In the genomic region with DNA sequence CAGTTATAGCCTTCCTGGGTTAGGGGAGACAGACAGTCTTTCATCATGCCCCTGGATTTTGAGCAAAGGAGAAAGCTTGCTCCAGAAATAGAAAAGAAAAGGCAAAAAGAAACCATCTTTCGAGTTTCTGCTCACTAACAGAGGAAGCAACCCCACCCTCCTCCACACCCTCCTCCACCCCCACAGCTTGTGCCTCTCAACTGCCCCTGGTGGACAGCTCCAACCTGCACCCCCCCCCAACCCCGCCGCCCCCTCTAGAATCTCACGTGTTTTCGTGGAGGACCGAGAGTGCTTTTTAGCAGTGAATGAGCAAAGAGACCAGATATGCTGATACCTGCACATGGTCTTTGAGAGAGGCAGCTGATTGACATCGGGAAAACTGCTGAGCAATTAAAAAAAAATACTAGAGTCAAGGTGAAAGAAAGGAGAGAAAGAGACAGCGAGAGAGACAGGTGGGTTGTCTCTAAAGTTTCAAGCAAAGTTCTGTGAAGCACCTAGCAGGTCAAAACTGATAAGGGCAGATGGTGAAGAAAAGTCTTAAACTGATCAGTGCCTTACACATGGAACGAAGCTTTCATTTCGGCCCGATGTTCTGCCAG, we compare ENCODE assay signal across 9 cellular contexts.
A peak's percentile ranks its signal among the peaks of the same experiment; 100 is the strongest.
DNase-seq lines count a peak whose midpoint lies in the region; ATAC-seq, FAIRE-seq and TF ChIP-seq lines count a peak whose summit lies in the region.
"Had no signal": no experiment of that assay in that cellular context is flagged by ENCODE, and none has a peak within 500 bp of the region (broad histone marks: within the 10 kb centered on the region; RNA-seq: fewer than 3 reads in every experiment).

No MANE protein-coding gene starts in this region.

- CTCF ChIA-PET in SK-N-SH (lab: Yijun Ruan, JAX), result interaction anchor here (0.6 to 7.0 kb wide), 13 partner anchors 12 to 483 kb away, joined by 3 to 50 read pairs (median 4); a partner anchor contains a TSS

- ATAC-seq in HG03378 (IDR thresholded peaks at IDR 0.05; ENCODE audit: unreplicated experiment), result no peak

- H3K27ac ChIP-seq in SK-N-SH (ENCODE audit: low read depth in 2 of 2, low read length in 1 of 2), result peak overlapping the region; percentile 41 to 92; a peak in 3 of 4 replicates
- no peak overlapping the region for H3K27ac ChIP-seq in kidney (ENCODE audit: low read depth in 2 of 2, low read length in 2 of 2)

- H3K4me1 ChIP-seq in BE2C (peaks cover 25% of the 10 kb centered on the region), SK-N-SH (ENCODE audit: control insufficient read depth in 1 of 2, insufficient read depth in 2 of 2, low read depth in 1 of 2, low read length in 1 of 2) (peaks cover 0 to 51% of the 10 kb centered on the region in 2 experiments; a peak in 2 of 4 replicates), kidney (ENCODE audit: control insufficient read depth in 1 of 2, insufficient read depth in 1 of 2, low read depth in 1 of 2, low read length in 2 of 2) (peaks cover 0 to 3% of the 10 kb centered on the region in 2 donors)

- H3K9me3 ChIP-seq in BE2C (no peaks in the 10 kb centered on the region), SK-N-SH (no peaks in the 10 kb centered on the region), kidney (ENCODE audit: control insufficient read depth in 1 of 2, low read length in 2 of 2) (no peaks in the 10 kb centered on the region)

- no peak for FAIRE-seq in kidney (lab: Jason Lieb, UNC)
- FAIRE-seq: bronchial epithelial cell had no signal

- no peaks in the 10 kb centered on the region for H4K20me1 ChIP-seq in SK-N-SH (ENCODE audit: insufficient read depth)

- TF ChIP-seq RAD21 in SK-N-SH (IDR thresholded peaks at IDR 0.05; ENCODE audit: low read length), result peak; percentile 26

- peak overlapping the region; percentile 53; the same call in 1 of the 2 replicates for H3K9ac ChIP-seq in SK-N-SH
- H3K9ac ChIP-seq in kidney (ENCODE audit: low read length in 2 of 2), result no peak overlapping the region

- H3F3A ChIP-seq in SK-N-SH (replicated peaks; ENCODE audit: insufficient read depth), result no peaks in the 10 kb centered on the region

- intact Hi-C loops in kidney (cut with DNase I), result no loop called here

- 63% methylated on average over 11 of the region's 11 CpGs for WGBS in SK-N-SH (ENCODE audit: low lambda C conversion rate)

- H3K27me3 ChIP-seq in BE2C, result no peaks in the 10 kb centered on the region
- H3K27me3 ChIP-seq in SK-N-SH (ENCODE audit: insufficient read depth), result no peaks in the 10 kb centered on the region

- H3K4me3 ChIP-seq in BE2C (ENCODE audit: low read depth, low read length) (peak overlapping the region; percentile 70), HFF-Myc (replicated peaks; ENCODE audit: low read depth, low read length) (peak overlapping the region; percentile 14), SK-N-SH (ENCODE audit: low read depth in 2 of 2, low read length in 1 of 2) (peak overlapping the region; percentile 39 to 55), kidney (ENCODE audit: low read length in 2 of 2) (peak overlapping the region; percentile 46 to 48)

- DNase-seq in BE2C, result peak; percentile 76
- no peak for DNase-seq in HFF-Myc (ENCODE audit: extremely low read depth, low read depth)
- peak; percentile 78 for DNase-seq in SK-N-SH
- DNase-seq in kidney, result no peak
- DNase-seq in NK-92 treated with Interleukin-12 subunit alpha and Interleukin-12 subunit beta, amount 100 ng/mL, for 24 hours (lab: John Stamatoyannopoulos, UW), result no peak
- DNase-seq in amniotic stem cell (lab: John Stamatoyannopoulos, UW), result no peak
- DNase-seq in stimulated activated CD4-positive, alpha-beta T cell treated with anti-CD3 and anti-CD28 coated beads, Interleukin-1b, Interleukin-23, amount 100 ng/mL, for 48 hours, result no peak

- H3K9me2 ChIP-seq in SK-N-SH, result no peaks in the 10 kb centered on the region

- TF ChIP-seq CTCF in BE2C (IDR thresholded peaks at IDR 0.05; ENCODE audit: low read depth, low read length) (peak; percentile 47), HFF-Myc (IDR thresholded peaks at IDR 0.05; ENCODE audit: low read depth, low read length, missing control alignments) (peak; percentile 16), SK-N-SH (IDR thresholded peaks at IDR 0.05) (peak; percentile 45), kidney (IDR thresholded peaks at IDR 0.05; ENCODE audit: borderline replicate concordance, extremely low read depth, insufficient read depth) (no peak)

- H3K36me3 ChIP-seq in BE2C (no peaks in the 10 kb centered on the region; the same call in 1 of the 2 replicates), SK-N-SH (replicated peaks in 1 of 2; ENCODE audit: control insufficient read depth in 1 of 2, insufficient read depth in 2 of 2, low read length in 1 of 2) (peaks cover 0 to 10% of the 10 kb centered on the region in 2 experiments), kidney (ENCODE audit: control insufficient read depth in 1 of 2, insufficient read depth in 2 of 2, low read length in 2 of 2) (no peaks in the 10 kb centered on the region)

- H3K79me2 ChIP-seq in SK-N-SH (ENCODE audit: insufficient read depth), result no peaks in the 10 kb centered on the region

- TF ChIP-seq EP300 in SK-N-SH (IDR thresholded peaks at IDR 0.05; ENCODE audit: borderline replicate concordance in 1 of 2, low read depth in 1 of 2, low read length in 1 of 2), result no peak

- POLR2A ChIA-PET in SK-N-SH (lab: Yijun Ruan, JAX), result interaction anchor here (0.6 to 4.3 kb wide), 7 partner anchors 15 to 358 kb away, joined by 3 to 25 read pairs (median 4); a partner anchor contains a TSS

- peak overlapping the region; percentile 81 for H3K4me2 ChIP-seq in SK-N-SH

- H2AFZ ChIP-seq in SK-N-SH (ENCODE audit: low read depth), result peak overlapping the region; percentile 79; the same call in 1 of the 2 replicates

TF ChIP-seq in SK-N-SH, 30 proteins besides CTCF, POLR2A, EP300 and RAD21:
- TF ChIP-seq, protein P1, sequence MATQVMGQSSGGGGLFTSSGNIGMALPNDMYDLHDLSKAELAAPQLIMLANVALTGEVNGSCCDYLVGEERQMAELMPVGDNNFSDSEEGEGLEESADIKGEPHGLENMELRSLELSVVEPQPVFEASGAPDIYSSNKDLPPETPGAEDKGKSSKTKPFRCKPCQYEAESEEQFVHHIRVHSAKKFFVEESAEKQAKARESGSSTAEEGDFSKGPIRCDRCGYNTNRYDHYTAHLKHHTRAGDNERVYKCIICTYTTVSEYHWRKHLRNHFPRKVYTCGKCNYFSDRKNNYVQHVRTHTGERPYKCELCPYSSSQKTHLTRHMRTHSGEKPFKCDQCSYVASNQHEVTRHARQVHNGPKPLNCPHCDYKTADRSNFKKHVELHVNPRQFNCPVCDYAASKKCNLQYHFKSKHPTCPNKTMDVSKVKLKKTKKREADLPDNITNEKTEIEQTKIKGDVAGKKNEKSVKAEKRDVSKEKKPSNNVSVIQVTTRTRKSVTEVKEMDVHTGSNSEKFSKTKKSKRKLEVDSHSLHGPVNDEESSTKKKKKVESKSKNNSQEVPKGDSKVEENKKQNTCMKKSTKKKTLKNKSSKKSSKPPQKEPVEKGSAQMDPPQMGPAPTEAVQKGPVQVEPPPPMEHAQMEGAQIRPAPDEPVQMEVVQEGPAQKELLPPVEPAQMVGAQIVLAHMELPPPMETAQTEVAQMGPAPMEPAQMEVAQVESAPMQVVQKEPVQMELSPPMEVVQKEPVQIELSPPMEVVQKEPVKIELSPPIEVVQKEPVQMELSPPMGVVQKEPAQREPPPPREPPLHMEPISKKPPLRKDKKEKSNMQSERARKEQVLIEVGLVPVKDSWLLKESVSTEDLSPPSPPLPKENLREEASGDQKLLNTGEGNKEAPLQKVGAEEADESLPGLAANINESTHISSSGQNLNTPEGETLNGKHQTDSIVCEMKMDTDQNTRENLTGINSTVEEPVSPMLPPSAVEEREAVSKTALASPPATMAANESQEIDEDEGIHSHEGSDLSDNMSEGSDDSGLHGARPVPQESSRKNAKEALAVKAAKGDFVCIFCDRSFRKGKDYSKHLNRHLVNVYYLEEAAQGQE (IDR thresholded peaks at IDR 0.05; ENCODE audit: low read depth, low read length), result peak; percentile 62; the same call in 1 of the 2 replicates
- TF ChIP-seq RFX5 (IDR thresholded peaks at IDR 0.05; ENCODE audit: low read length) (no peak), GABPA (IDR thresholded peaks at IDR 0.05; ENCODE audit: low read depth) (no peak), CHD2 (IDR thresholded peaks at IDR 0.05; ENCODE audit: low read length, partially characterized antibody) (peak; percentile 62)
- TF ChIP-seq, protein P2, sequence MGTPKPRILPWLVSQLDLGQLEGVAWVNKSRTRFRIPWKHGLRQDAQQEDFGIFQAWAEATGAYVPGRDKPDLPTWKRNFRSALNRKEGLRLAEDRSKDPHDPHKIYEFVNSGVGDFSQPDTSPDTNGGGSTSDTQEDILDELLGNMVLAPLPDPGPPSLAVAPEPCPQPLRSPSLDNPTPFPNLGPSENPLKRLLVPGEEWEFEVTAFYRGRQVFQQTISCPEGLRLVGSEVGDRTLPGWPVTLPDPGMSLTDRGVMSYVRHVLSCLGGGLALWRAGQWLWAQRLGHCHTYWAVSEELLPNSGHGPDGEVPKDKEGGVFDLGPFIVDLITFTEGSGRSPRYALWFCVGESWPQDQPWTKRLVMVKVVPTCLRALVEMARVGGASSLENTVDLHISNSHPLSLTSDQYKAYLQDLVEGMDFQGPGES (IDR thresholded peaks at IDR 0.05; ENCODE audit: low read depth, low read length), result no peak

Comparison
In these comparisons a context has a peak if more than half of its experiments do, and no peak if none do; other contexts are left out.
1. DNase-seq: peak in BE2C (single experiment) and SK-N-SH (single experiment); none in HFF-Myc (single experiment), kidney (single experiment), NK-92 treated with Interleukin-12 subunit alpha and Interleukin-12 subunit beta, amount 100 ng/mL, for 24 hours (single experiment), amniotic stem cell (single experiment) and stimulated activated CD4-positive, alpha-beta T cell treated with anti-CD3 and anti-CD28 coated beads, Interleukin-1b, Interleukin-23, amount 100 ng/mL, for 48 hours (single experiment).
2. H3K4me3 ChIP-seq: peak in every context shown above with its lines; median percentile 70 in BE2C; 47 in SK-N-SH; 47 in kidney; 14 in HFF-Myc.
3. H3K27ac ChIP-seq: peak in SK-N-SH (2 of 2); none in kidney (0 of 2).